In genomic region chr3:185631108-185631507, GRCh38 we compare ENCODE assay signal across 14 cellular contexts. TPM values are rescaled to one million over a fixed set of nuclear protein-coding genes. Genes with fewer than 3 reads are reported as not detected.
DNase-seq lines count a peak whose midpoint lies in the region; TF ChIP-seq lines count a peak whose summit lies in the region.
"Had no signal": no experiment of that assay in that cellular context is flagged by ENCODE, and none has a peak within 500 bp of the region (broad histone marks: within the 10 kb centered on the region; RNA-seq: fewer than 3 reads in every experiment).

No MANE protein-coding gene starts in this region.

- intact Hi-C loops in PC-9 (cut with micrococcal nuclease; ENCODE audit: unreplicated experiment), result no loop called here
- intact Hi-C loops in Calu3 (cut with micrococcal nuclease; ENCODE audit: unreplicated experiment), result no loop called here

- no peak overlapping the region for H3K4me3 Mint-ChIP-seq in type B pancreatic cell
- no peak overlapping the region for H3K4me3 Mint-ChIP-seq in Calu3 (ENCODE audit: low read depth, unreplicated experiment)
- H3K4me3 Mint-ChIP-seq: activated naive CD4-positive, alpha-beta T cell treated with anti-CD3 and anti-CD28 coated beads for 36 hours had no signal

- peak overlapping the region; percentile 4; the same call in 1 of the 2 replicates for H3K27ac ChIP-seq in PC-9
- H3K27ac ChIP-seq in hepatocyte, result peak overlapping the region; percentile 82

- no peak for TF ChIP-seq CTCF in PC-9 (conservative IDR thresholded peaks at IDR 0.05)
- no peak for TF ChIP-seq CTCF in hepatocyte (IDR thresholded peaks at IDR 0.05; ENCODE audit: poor library complexity)
- no peak for TF ChIP-seq CTCF in type B pancreatic cell (conservative IDR thresholded peaks at IDR 0.05)
- no peak for TF ChIP-seq CTCF in Calu3 (IDR thresholded peaks at IDR 0.05; ENCODE audit: unreplicated experiment)

- WGBS in hepatocyte (ENCODE audit: low lambda C conversion rate, missing lambda C conversion rate), result 93% methylated on average over 3 of the region's 4 CpGs

- H3K9me3 Mint-ChIP-seq in type B pancreatic cell, result no peaks in the 10 kb centered on the region
- no peaks in the 10 kb centered on the region for H3K9me3 Mint-ChIP-seq in Calu3 (ENCODE audit: low read depth, unreplicated experiment)
- H3K9me3 Mint-ChIP-seq: activated naive CD4-positive, alpha-beta T cell treated with anti-CD3 and anti-CD28 coated beads for 36 hours had no signal

- H3K27me3 ChIP-seq in PC-9 (ENCODE audit: insufficient read depth, low read depth), result no peaks in the 10 kb centered on the region
- no peaks in the 10 kb centered on the region for H3K27me3 ChIP-seq in hepatocyte

- H3K4me1 ChIP-seq in PC-9 (replicated peaks; ENCODE audit: insufficient read depth) (no peaks in the 10 kb centered on the region), hepatocyte (ENCODE audit: insufficient read depth) (peaks cover 20% of the 10 kb centered on the region)

- BruUV-seq in PC-9 (replicated peaks; lab: Mats Ljungman, UMichigan) (no TSS peak), Calu3 (replicated peaks; lab: Mats Ljungman, UMichigan) (no TSS peak)

- H4K20me1 ChIP-seq in PC-9 (ENCODE audit: insufficient read depth) (peaks cover 11% of the 10 kb centered on the region; the same call in 1 of the 2 replicates), hepatocyte (ENCODE audit: insufficient read depth, poor library complexity, severe bottlenecking) (no peaks in the 10 kb centered on the region)

- H3K79me2 ChIP-seq in PC-9 (ENCODE audit: low read depth) (no peaks in the 10 kb centered on the region), hepatocyte (no peaks in the 10 kb centered on the region)

- H3K36me3 Mint-ChIP-seq in type B pancreatic cell (peaks cover 10% of the 10 kb centered on the region), Calu3 (ENCODE audit: insufficient read depth, unreplicated experiment) (peaks cover 69% of the 10 kb centered on the region)

- H3K4me1 Mint-ChIP-seq in type B pancreatic cell (ENCODE audit: unreplicated experiment) (no peaks in the 10 kb centered on the region), Calu3 (ENCODE audit: low read depth, unreplicated experiment) (no peaks in the 10 kb centered on the region)

- H3K27ac Mint-ChIP-seq in type B pancreatic cell (peak overlapping the region; percentile 13), Calu3 (ENCODE audit: unreplicated experiment) (no peak overlapping the region)
- H3K27ac Mint-ChIP-seq: activated naive CD4-positive, alpha-beta T cell treated with anti-CD3 and anti-CD28 coated beads for 36 hours had no signal

- H3K27me3 Mint-ChIP-seq in type B pancreatic cell (no peaks in the 10 kb centered on the region), Calu3 (ENCODE audit: unreplicated experiment) (no peaks in the 10 kb centered on the region)

- H3K36me3 ChIP-seq in PC-9 (ENCODE audit: low read depth), result peaks cover 17% of the 10 kb centered on the region
- H3K36me3 ChIP-seq in hepatocyte (replicated peaks; ENCODE audit: insufficient read depth, low read depth), result no peaks in the 10 kb centered on the region

- DNase-seq in PC-9 (peak in 1 of 2 experiments; percentile 36), cerebellar cortex (ENCODE audit: low spot score) (peak; percentile 23), hepatocyte (ENCODE audit: low spot score) (no peak), type B pancreatic cell (ENCODE audit: extremely low spot score, unreplicated experiment) (no peak), Calu3 (no peak)
- DNase-seq in activated naive CD4-positive, alpha-beta T cell treated with anti-CD3 and anti-CD28 coated beads, Interleukin-2, amount 50 U/mL, for 16 hours, result no peak
- no peak for DNase-seq in stimulated activated CD4-positive, alpha-beta T cell treated with anti-CD3 and anti-CD28 coated beads, Interleukin-2, amount 100 ng/mL, for 24 hours
- DNase-seq: activated CD4-positive, alpha-beta T cell treated with anti-CD3 and anti-CD28 coated beads, Interleukin-2, amount 50 U/mL, for 4 hours; activated naive CD4-positive, alpha-beta T cell treated with anti-CD3 and anti-CD28 coated beads for 36 hours; COR-L47; KBM-7; NCI-H1092 treated with DMSO at 0.1 percent for 48 hours; NCI-H2029 treated with DMSO at 0.1 percent for 48 hours; NK-92 treated with Interleukin-12 subunit alpha and Interleukin-12 subunit beta, amount 100 ng/mL, for 24 hours had no signal

- CTCF ChIA-PET in PC-9 (lab: Charles Lee) (no interaction called here), Calu3 (lab: Charles Lee) (no interaction called here)

- no peaks in the 10 kb centered on the region for H3K9me3 ChIP-seq in PC-9 (ENCODE audit: insufficient read depth, low read depth)
- no peaks in the 10 kb centered on the region for H3K9me3 ChIP-seq in hepatocyte (ENCODE audit: low read depth)

- H3K4me2 ChIP-seq in PC-9 (no peak overlapping the region), hepatocyte (no peak overlapping the region)

- H3K9me2 ChIP-seq in PC-9 (ENCODE audit: insufficient read depth) (no peaks in the 10 kb centered on the region), hepatocyte (replicated peaks; ENCODE audit: insufficient read depth) (no peaks in the 10 kb centered on the region)

- POLR2A ChIA-PET in PC-9 (lab: Charles Lee; ENCODE audit: unreplicated experiment), result no interaction called here

- H2AFZ ChIP-seq in PC-9, result no peak overlapping the region
- no peak overlapping the region for H2AFZ ChIP-seq in hepatocyte

- H3K4me3 ChIP-seq in PC-9 (no peak overlapping the region), hepatocyte (no peak overlapping the region)

- H3F3A ChIP-seq in PC-9 (ENCODE audit: insufficient read depth, low read depth), result peaks cover 71% of the 10 kb centered on the region

RNA-seq across cellular contexts. Expression of gene SENP2, which starts 45.0 kb away (rescaled TPM):
- total RNA-seq in PC-9 (2021) (66.5 and 89.5 TPM in 2 replicates), hepatocyte (34.8 and 35.2 TPM in 2 replicates), type B pancreatic cell (ENCODE audit: low replicate concordance) (46.4 and 47.5 TPM in 2 replicates), Calu3 (2022) (75.1 and 87.1 TPM in 2 replicates)
- polyA plus RNA-seq in hepatocyte, result 18.0 and 29.3 TPM in 2 replicates
